40 cellular contexts compared by ENCODE assay signal in the genomic region with DNA sequence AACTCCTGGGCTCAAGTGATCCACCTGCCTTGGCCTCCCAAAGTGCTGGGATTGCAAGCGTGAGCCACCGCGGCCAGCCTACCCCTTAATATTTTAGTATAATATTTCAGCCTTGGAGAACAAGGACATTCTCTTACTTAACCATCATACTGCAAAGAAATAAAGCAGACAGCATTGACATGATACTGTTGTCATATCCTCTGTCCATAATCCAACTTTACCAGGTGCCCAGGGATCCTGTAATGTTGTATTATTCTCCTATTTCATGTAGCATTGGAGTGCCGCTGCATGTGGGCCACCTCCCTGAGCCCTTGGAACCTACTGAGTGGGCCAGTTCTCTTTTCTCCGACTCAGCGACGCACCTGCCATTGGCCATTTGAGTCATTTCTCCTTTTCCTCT. TPM values are rescaled to one million over a fixed set of nuclear protein-coding genes. Genes with fewer than 3 reads are reported as not detected.
"Had no signal": no experiment of that assay in that cellular context is flagged by ENCODE, and none has a peak within 500 bp of the region (broad histone marks: within the 10 kb centered on the region; RNA-seq: fewer than 3 reads in every experiment).

No MANE protein-coding gene starts in this region.

- H3K27ac ChIP-seq: adrenal gland, breast epithelium, cardiac muscle cell, coronary artery, WERI-Rb-1 had no signal

- H3K4me3 ChIP-seq: adrenal gland, breast epithelium, cardiac muscle cell, coronary artery, dorsolateral prefrontal cortex had no signal

- H3K9me3 ChIP-seq: adrenal gland, breast epithelium had no signal

- H3K9me3 Mint-ChIP-seq: activated B cell treated with CpG ODN at 0.5 μM for 24 hours; activated naive CD4-positive, alpha-beta T cell treated with anti-CD3 and anti-CD28 coated beads for 36 hours; activated naive CD4-positive, alpha-beta T cell treated with anti-CD3 and anti-CD28 coated beads, Interleukin-2, amount 50 U/mL, for 24 hours; activated naive CD8-positive, alpha-beta T cell treated with anti-CD3 and anti-CD28 coated beads for 36 hours; activated naive CD8-positive, alpha-beta T cell treated with anti-CD3 and anti-CD28 coated beads, Interleukin-2, amount 50 U/mL, for 24 hours; activated T-helper 1 cell treated with anti-CD3 and anti-CD28 coated beads, Interleukin-12 subunit alpha, Interleukin-12 subunit beta, Interleukin-2, Interleukin-4 antibody, amounts not matched to agents 30 ng/mL and 10 ng/mL and 1 ng/mL, durations not matched to agents 14 hours and 24 hours and 36 hours; activated T-helper 2 cell treated with anti-CD3 and anti-CD28 coated beads, Interferon-gamma antibody, Interleukin-2, Interleukin-4, amounts not matched to agents 10 μg/mL and 5 μg/mL and 100 μg/mL, durations not matched to agents 14 hours and 24 hours and 36 hours; brain; dendritic cell treated with granulocyte-macrophage colony-stimulating factor and Interleukin-4, amounts not matched to agents 40 ng/mL and 50 ng/mL, for 4 days; T-cell; T-helper 1 cell treated with Interleukin-12 subunit alpha and Interleukin-12 subunit beta and Interleukin-4 antibody, amounts not matched to agents 30 μg/mL and 1 μg/mL, for 36 hours; T-helper 2 cell treated with Interferon-gamma antibody and Interleukin-4, amounts not matched to agents 5 μg/mL and 100 μg/mL, for 36 hours had no signal

- H3K27me3 Mint-ChIP-seq: activated B cell treated with CpG ODN at 0.5 μM for 24 hours; activated CD8-positive, alpha-beta memory T cell treated with anti-CD3 and anti-CD28 coated beads, Interleukin-2, amount 10 ng/mL, durations not matched to agents 7 days and 5 days; activated naive CD4-positive, alpha-beta T cell treated with anti-CD3 and anti-CD28 coated beads, Interleukin-2, amount 50 U/mL, for 24 hours; activated naive CD8-positive, alpha-beta T cell treated with anti-CD3 and anti-CD28 coated beads for 36 hours; activated naive CD8-positive, alpha-beta T cell treated with anti-CD3 and anti-CD28 coated beads, Interleukin-2, amount 50 U/mL, for 24 hours; brain; dendritic cell treated with granulocyte-macrophage colony-stimulating factor and Interleukin-4, amounts not matched to agents 40 ng/mL and 50 ng/mL, for 4 days; T-cell had no signal

- DNase-seq: activated B cell treated with CpG ODN at 0.5 μM for 24 hours; activated CD4-positive, alpha-beta T cell treated with anti-CD3 and anti-CD28 coated beads for 48 hours; activated CD4-positive, alpha-beta T cell treated with anti-CD3 and anti-CD28 coated beads, Interleukin-2, amount 50 U/mL, for 1 hour; activated CD4-positive, alpha-beta T cell treated with anti-CD3 and anti-CD28 coated beads, Interleukin-2, amount 50 U/mL, for 48 hours; activated CD8-positive, alpha-beta memory T cell treated with anti-CD3 and anti-CD28 coated beads, Interleukin-2, amount 10 ng/mL, durations not matched to agents 7 days and 5 days; activated CD8-positive, alpha-beta memory T cell treated with anti-CD3 and anti-CD28 coated beads, Interleukin-2, amount 50 U/mL, for 4 hours; activated CD8-positive, alpha-beta T cell treated with anti-CD3 and anti-CD28 coated beads, Interleukin-2, amount 10 ng/mL, durations not matched to agents 7 days and 5 days; activated effector memory CD4-positive, alpha-beta T cell treated with anti-CD3 and anti-CD28 coated beads, Interleukin-2, amount 50 U/mL, for 16 hours; activated naive CD4-positive, alpha-beta T cell treated with anti-CD3 and anti-CD28 coated beads for 36 hours; activated naive CD8-positive, alpha-beta T cell treated with anti-CD3 and anti-CD28 coated beads for 36 hours; activated naive CD8-positive, alpha-beta T cell treated with anti-CD3 and anti-CD28 coated beads, Interleukin-2, amount 50 U/mL, for 24 hours; activated T-cell treated with anti-CD3 and anti-CD28 coated beads, Interleukin-2, amount 50 U/mL, for 1 hour; activated T-cell treated with anti-CD3 and anti-CD28 coated beads, Interleukin-2, amount 50 U/mL, for 48 hours; adrenal gland; amygdala; aorta; central memory CD4-positive, alpha-beta T cell; cerebellar nuclear complex; dorsolateral prefrontal cortex; effector memory CD4-positive, alpha-beta T cell; endodermal cell; foreskin fibroblast; glutamatergic neuron; SW 1271; T-cell; T1000; WERI-Rb-1 had no signal

- H3K36me3 Mint-ChIP-seq: activated CD8-positive, alpha-beta memory T cell treated with anti-CD3 and anti-CD28 coated beads, Interleukin-2, amount 10 ng/mL, durations not matched to agents 7 days and 5 days had no signal

- H3K36me3 ChIP-seq: breast epithelium, cardiac muscle cell had no signal

- H3K27ac Mint-ChIP-seq: activated B cell treated with CpG ODN at 0.5 μM for 24 hours; activated CD8-positive, alpha-beta memory T cell treated with anti-CD3 and anti-CD28 coated beads, Interleukin-2, amount 10 ng/mL, durations not matched to agents 7 days and 5 days; activated CD8-positive, alpha-beta T cell treated with anti-CD3 and anti-CD28 coated beads, Interleukin-2, amount 10 ng/mL, durations not matched to agents 7 days and 5 days; activated naive CD4-positive, alpha-beta T cell treated with anti-CD3 and anti-CD28 coated beads for 36 hours; activated naive CD4-positive, alpha-beta T cell treated with anti-CD3 and anti-CD28 coated beads, Interleukin-2, amount 50 U/mL, for 24 hours; activated naive CD8-positive, alpha-beta T cell treated with anti-CD3 and anti-CD28 coated beads for 36 hours; activated naive CD8-positive, alpha-beta T cell treated with anti-CD3 and anti-CD28 coated beads, Interleukin-2, amount 50 U/mL, for 24 hours; activated T-helper 1 cell treated with anti-CD3 and anti-CD28 coated beads, Interleukin-12 subunit alpha, Interleukin-12 subunit beta, Interleukin-2, Interleukin-4 antibody, amounts not matched to agents 30 ng/mL and 10 ng/mL and 1 ng/mL, durations not matched to agents 14 hours and 24 hours and 36 hours; activated T-helper 2 cell treated with anti-CD3 and anti-CD28 coated beads, Interferon-gamma antibody, Interleukin-2, Interleukin-4, amounts not matched to agents 10 μg/mL and 5 μg/mL and 100 μg/mL, durations not matched to agents 14 hours and 24 hours and 36 hours; dendritic cell treated with granulocyte-macrophage colony-stimulating factor and Interleukin-4, amounts not matched to agents 40 ng/mL and 50 ng/mL, for 4 days; endodermal cell; T-cell; T-helper 1 cell treated with Interleukin-12 subunit alpha and Interleukin-12 subunit beta and Interleukin-4 antibody, amounts not matched to agents 30 μg/mL and 1 μg/mL, for 36 hours; T-helper 2 cell treated with Interferon-gamma antibody and Interleukin-4, amounts not matched to agents 5 μg/mL and 100 μg/mL, for 36 hours had no signal

- H3K4me1 Mint-ChIP-seq: activated B cell treated with CpG ODN at 0.5 μM for 24 hours; activated CD8-positive, alpha-beta memory T cell treated with anti-CD3 and anti-CD28 coated beads, Interleukin-2, amount 10 ng/mL, durations not matched to agents 7 days and 5 days; activated naive CD4-positive, alpha-beta T cell treated with anti-CD3 and anti-CD28 coated beads, Interleukin-2, amount 50 U/mL, for 24 hours; activated naive CD8-positive, alpha-beta T cell treated with anti-CD3 and anti-CD28 coated beads for 36 hours; activated naive CD8-positive, alpha-beta T cell treated with anti-CD3 and anti-CD28 coated beads, Interleukin-2, amount 50 U/mL, for 24 hours; brain; endodermal cell had no signal

- FAIRE-seq: frontal cortex had no signal

- H3K4me1 ChIP-seq: breast epithelium had no signal

- H3K4me3 Mint-ChIP-seq: activated B cell treated with CpG ODN at 0.5 μM for 24 hours; activated CD8-positive, alpha-beta memory T cell treated with anti-CD3 and anti-CD28 coated beads, Interleukin-2, amount 10 ng/mL, durations not matched to agents 7 days and 5 days; activated CD8-positive, alpha-beta T cell treated with anti-CD3 and anti-CD28 coated beads, Interleukin-2, amount 10 ng/mL, durations not matched to agents 7 days and 5 days; activated naive CD4-positive, alpha-beta T cell treated with anti-CD3 and anti-CD28 coated beads for 36 hours; activated naive CD4-positive, alpha-beta T cell treated with anti-CD3 and anti-CD28 coated beads, Interleukin-2, amount 50 U/mL, for 24 hours; activated naive CD8-positive, alpha-beta T cell treated with anti-CD3 and anti-CD28 coated beads for 36 hours; activated naive CD8-positive, alpha-beta T cell treated with anti-CD3 and anti-CD28 coated beads, Interleukin-2, amount 50 U/mL, for 24 hours; activated T-helper 1 cell treated with anti-CD3 and anti-CD28 coated beads, Interleukin-12 subunit alpha, Interleukin-12 subunit beta, Interleukin-2, Interleukin-4 antibody, amounts not matched to agents 30 ng/mL and 10 ng/mL and 1 ng/mL, durations not matched to agents 14 hours and 24 hours and 36 hours; brain; dendritic cell treated with granulocyte-macrophage colony-stimulating factor and Interleukin-4, amounts not matched to agents 40 ng/mL and 50 ng/mL, for 4 days; endodermal cell; T-cell; T-helper 1 cell treated with Interleukin-12 subunit alpha and Interleukin-12 subunit beta and Interleukin-4 antibody, amounts not matched to agents 30 μg/mL and 1 μg/mL, for 36 hours; T-helper 2 cell treated with Interferon-gamma antibody and Interleukin-4, amounts not matched to agents 5 μg/mL and 100 μg/mL, for 36 hours had no signal

- ATAC-seq: activated CD4-positive, CD25-positive, alpha-beta regulatory T cell treated with anti-CD3 and anti-CD28 coated beads, Interleukin-2, amount 50 U/mL, for 24 hours; activated CD8-positive, alpha-beta memory T cell treated with anti-CD3 and anti-CD28 coated beads, Interleukin-2, amount 10 ng/mL, durations not matched to agents 7 days and 5 days; activated CD8-positive, alpha-beta T cell treated with anti-CD3 and anti-CD28 coated beads, Interleukin-2, amount 10 ng/mL, durations not matched to agents 7 days and 5 days; activated naive CD8-positive, alpha-beta T cell treated with anti-CD3 and anti-CD28 coated beads, Interleukin-2, amount 50 U/mL, for 24 hours; esophagus mucosa; T-cell had no signal

- H3K27me3 ChIP-seq: adrenal gland, breast epithelium, cardiac muscle cell, dorsolateral prefrontal cortex had no signal

RNA-seq across cellular contexts. Expression of a gene that starts 21.4 kb away (rescaled TPM):
- total RNA-seq: activated B cell treated with CpG ODN at 0.5 μM for 24 hours had no signal
